Comparison of ENCODE assay signal across 6 cellular contexts in genomic region chr13:26829716-26830115, GRCh38.
"Had no signal": no experiment of that assay in that cellular context is flagged by ENCODE, and none has a peak within 500 bp of the region (broad histone marks: within the 10 kb centered on the region; RNA-seq: fewer than 3 reads in every experiment).

No MANE protein-coding gene starts in this region.

- H3K4me3 ChIP-seq: GM23338, K562 had no signal

- H3K27ac Mint-ChIP-seq: GM23338 had no signal

- H3K4me3 Mint-ChIP-seq: GM23338, H9 had no signal

- DNase-seq: H9, HCEC 1CT, IMR-90 had no signal

- ATAC-seq: GM23338, K562 had no signal

- H3K9me3 Mint-ChIP-seq: GM23338, H9 had no signal

- H3K27ac ChIP-seq: HL-60 had no signal
